Comparison of ENCODE assay signal across 11 cellular contexts in the genomic region with DNA sequence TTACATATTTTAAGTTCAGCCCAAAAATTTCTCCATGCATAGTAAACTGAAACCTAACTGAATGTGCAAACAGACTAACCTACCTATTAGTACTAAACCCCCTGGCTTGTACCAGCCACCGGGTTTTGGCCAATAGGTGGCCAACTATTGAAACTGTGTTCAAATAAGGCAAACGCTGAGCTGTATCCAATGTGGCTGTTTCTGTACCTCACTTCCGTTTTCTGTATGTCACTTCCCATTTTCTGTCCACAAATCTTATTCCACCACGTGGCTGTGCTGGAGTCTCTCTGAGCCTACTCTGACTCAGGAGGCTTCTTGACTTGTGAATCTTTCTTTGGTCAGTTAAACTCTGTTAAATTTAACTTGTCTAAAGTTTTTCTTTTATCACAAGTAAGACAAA. TPM values are rescaled to one million over a fixed set of nuclear protein-coding genes. Genes with fewer than 3 reads are reported as not detected.
DNase-seq lines count a peak whose midpoint lies in the region; ATAC-seq lines count a peak whose summit lies in the region.
"Had no signal": no experiment of that assay in that cellular context is flagged by ENCODE, and none has a peak within 500 bp of the region (broad histone marks: within the 10 kb centered on the region; RNA-seq: fewer than 3 reads in every experiment).

No MANE protein-coding gene starts in this region.

- no peak for DNase-seq in activated naive CD8-positive, alpha-beta T cell treated with anti-CD3 and anti-CD28 coated beads, Interleukin-2, amount 50 U/mL, for 24 hours
- DNase-seq in activated naive CD8-positive, alpha-beta T cell treated with anti-CD3 and anti-CD28 coated beads for 36 hours = no peak
- DNase-seq in KG1 (lab: John Stamatoyannopoulos, UW) (peak; percentile 7), SIG-M5 treated with dmso at 0.1 percent for 504 hours (lab: John Stamatoyannopoulos, UW; ENCODE audit: unreplicated experiment) (peak; percentile 63), A172 (ENCODE audit: low spot score) (no peak)
- DNase-seq in stimulated activated naive B cell treated with anti-CD40 and anti-IgM and Interleukin-4, amounts not matched to agents 10 μg/mL and 1 μg/mL and 100 μg/mL, for 72 hours = peak; percentile 22
- no peak for DNase-seq in activated CD8-positive, alpha-beta memory T cell treated with anti-CD3 and anti-CD28 coated beads for 24 hours
- DNase-seq: dorsolateral prefrontal cortex had no signal

- H3K4me1 Mint-ChIP-seq in activated naive CD8-positive, alpha-beta T cell treated with anti-CD3 and anti-CD28 coated beads, Interleukin-2, amount 50 U/mL, for 24 hours = peaks cover 3% of the 10 kb centered on the region
- peaks cover 6% of the 10 kb centered on the region for H3K4me1 Mint-ChIP-seq in activated naive CD8-positive, alpha-beta T cell treated with anti-CD3 and anti-CD28 coated beads for 36 hours
- H3K4me1 Mint-ChIP-seq in stimulated activated naive B cell treated with anti-CD40 and anti-IgM and Interleukin-4, amounts not matched to agents 10 μg/mL and 1 μg/mL and 100 μg/mL, for 72 hours = peaks cover 5 to 6% of the 10 kb centered on the region in 2 donors

- no peaks in the 10 kb centered on the region for H3K36me3 Mint-ChIP-seq in activated naive CD8-positive, alpha-beta T cell treated with anti-CD3 and anti-CD28 coated beads, Interleukin-2, amount 50 U/mL, for 24 hours (ENCODE audit: low read depth)
- H3K36me3 Mint-ChIP-seq in activated naive CD8-positive, alpha-beta T cell treated with anti-CD3 and anti-CD28 coated beads for 36 hours = no peaks in the 10 kb centered on the region
- H3K36me3 Mint-ChIP-seq in stimulated activated naive B cell treated with anti-CD40 and anti-IgM and Interleukin-4, amounts not matched to agents 10 μg/mL and 1 μg/mL and 100 μg/mL, for 72 hours = peaks cover 4 to 10% of the 10 kb centered on the region in 2 donors

- no peak overlapping the region for H3K4me3 Mint-ChIP-seq in activated naive CD8-positive, alpha-beta T cell treated with anti-CD3 and anti-CD28 coated beads, Interleukin-2, amount 50 U/mL, for 24 hours
- H3K4me3 Mint-ChIP-seq in activated naive CD8-positive, alpha-beta T cell treated with anti-CD3 and anti-CD28 coated beads for 36 hours = no peak overlapping the region
- H3K4me3 Mint-ChIP-seq in stimulated activated naive B cell treated with anti-CD40 and anti-IgM and Interleukin-4, amounts not matched to agents 10 μg/mL and 1 μg/mL and 100 μg/mL, for 72 hours = no peak overlapping the region
- H3K4me3 Mint-ChIP-seq: T-helper 2 cell treated with Interferon-gamma antibody and Interleukin-4, amounts not matched to agents 5 μg/mL and 100 μg/mL, for 36 hours had no signal

- H3K9me3 Mint-ChIP-seq in activated naive CD8-positive, alpha-beta T cell treated with anti-CD3 and anti-CD28 coated beads, Interleukin-2, amount 50 U/mL, for 24 hours = no peaks in the 10 kb centered on the region
- H3K9me3 Mint-ChIP-seq in activated naive CD8-positive, alpha-beta T cell treated with anti-CD3 and anti-CD28 coated beads for 36 hours = no peaks in the 10 kb centered on the region
- H3K9me3 Mint-ChIP-seq in stimulated activated naive B cell treated with anti-CD40 and anti-IgM and Interleukin-4, amounts not matched to agents 10 μg/mL and 1 μg/mL and 100 μg/mL, for 72 hours = peaks cover 4 to 8% of the 10 kb centered on the region in 2 donors

- no peak overlapping the region for H3K27ac Mint-ChIP-seq in activated naive CD8-positive, alpha-beta T cell treated with anti-CD3 and anti-CD28 coated beads, Interleukin-2, amount 50 U/mL, for 24 hours
- H3K27ac Mint-ChIP-seq in activated naive CD8-positive, alpha-beta T cell treated with anti-CD3 and anti-CD28 coated beads for 36 hours = no peak overlapping the region
- peak overlapping the region; percentile 2 for H3K27ac Mint-ChIP-seq in stimulated activated naive B cell treated with anti-CD40 and anti-IgM and Interleukin-4, amounts not matched to agents 10 μg/mL and 1 μg/mL and 100 μg/mL, for 72 hours
- H3K27ac Mint-ChIP-seq: T-helper 2 cell treated with Interferon-gamma antibody and Interleukin-4, amounts not matched to agents 5 μg/mL and 100 μg/mL, for 36 hours had no signal

- no peaks in the 10 kb centered on the region for H3K27me3 Mint-ChIP-seq in activated naive CD8-positive, alpha-beta T cell treated with anti-CD3 and anti-CD28 coated beads, Interleukin-2, amount 50 U/mL, for 24 hours
- H3K27me3 Mint-ChIP-seq in activated naive CD8-positive, alpha-beta T cell treated with anti-CD3 and anti-CD28 coated beads for 36 hours = no peaks in the 10 kb centered on the region
- peaks cover 7 to 16% of the 10 kb centered on the region in 2 donors for H3K27me3 Mint-ChIP-seq in stimulated activated naive B cell treated with anti-CD40 and anti-IgM and Interleukin-4, amounts not matched to agents 10 μg/mL and 1 μg/mL and 100 μg/mL, for 72 hours

- ATAC-seq in activated naive CD8-positive, alpha-beta T cell treated with anti-CD3 and anti-CD28 coated beads, Interleukin-2, amount 50 U/mL, for 24 hours = peak; percentile 49
- peak; percentile 84 to 90 for ATAC-seq in stimulated activated naive B cell treated with anti-CD40 and anti-IgM and Interleukin-4, amounts not matched to agents 10 μg/mL and 1 μg/mL and 100 μg/mL, for 72 hours (replicated peaks)
- no peak for ATAC-seq in GM19023 (IDR thresholded peaks at IDR 0.05; ENCODE audit: unreplicated experiment)
- ATAC-seq: Panc1 had no signal

RNA-seq across cellular contexts. Expression of a gene that starts 6.0 kb away (rescaled TPM):
- total RNA-seq in activated naive CD8-positive, alpha-beta T cell treated with anti-CD3 and anti-CD28 coated beads for 36 hours = 10 to 100 TPM; 15.1 to 15.9 TPM
- total RNA-seq in A172 (2014; rRNA removed; shearing (Covaris generic)) = 13.5 and 16.7 TPM in 2 replicates

Comparison
In these comparisons a context has a peak if more than half of its experiments do, and no peak if none do; other contexts are left out.
1. DNase-seq: peak in KG1 (single experiment), SIG-M5 treated with dmso at 0.1 percent for 504 hours (single experiment) and stimulated activated naive B cell treated with anti-CD40 and anti-IgM and Interleukin-4, amounts not matched to agents 10 μg/mL and 1 μg/mL and 100 μg/mL, for 72 hours (single experiment); none in activated naive CD8-positive, alpha-beta T cell treated with anti-CD3 and anti-CD28 coated beads, Interleukin-2, amount 50 U/mL, for 24 hours (single experiment), activated naive CD8-positive, alpha-beta T cell treated with anti-CD3 and anti-CD28 coated beads for 36 hours (single experiment), activated CD8-positive, alpha-beta memory T cell treated with anti-CD3 and anti-CD28 coated beads for 24 hours (single experiment) and A172 (single experiment).